ENCODE assay signal across 2 cellular contexts in the genomic region with DNA sequence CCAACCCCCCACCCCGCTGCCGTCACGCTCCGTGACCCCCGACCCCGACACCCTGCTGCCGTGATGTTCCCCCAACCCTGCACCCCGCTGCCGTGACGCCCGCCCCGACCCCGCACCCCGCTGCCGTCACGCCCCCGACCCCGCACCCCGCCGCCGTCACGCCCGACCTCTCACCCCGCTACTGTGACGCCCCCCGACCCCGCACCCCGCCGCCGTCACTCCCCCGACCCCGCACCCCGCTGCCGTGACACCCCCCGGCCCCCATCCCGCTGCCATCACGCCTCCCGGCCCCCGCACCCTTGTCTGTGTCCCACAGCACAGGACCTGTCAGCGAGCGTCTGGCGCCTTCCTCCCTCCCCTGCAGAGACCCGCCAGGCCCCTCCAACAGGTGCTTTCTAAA. TPM values are rescaled to one million over a fixed set of nuclear protein-coding genes. Genes with fewer than 3 reads are reported as not detected.
"Had no signal": no experiment of that assay in that cellular context is flagged by ENCODE, and none has a peak within 500 bp of the region (broad histone marks: within the 10 kb centered on the region; RNA-seq: fewer than 3 reads in every experiment).

No MANE protein-coding gene starts in this region.

RNA-seq across cellular contexts. Expression of a gene that starts 13.9 kb away (rescaled TPM):
- total RNA-seq: activated CD4-positive, alpha-beta T cell treated with anti-CD3 and anti-CD28 coated beads for 36 hours; activated CD8-positive, alpha-beta memory T cell treated with anti-CD3 and anti-CD28 coated beads, Interleukin-2, amount 10 ng/mL, durations not matched to agents 7 days and 5 days had no signal
